ENCODE assay signal across 31 cellular contexts in genomic region chr11:83717551-83717950, GRCh38.
DNase-seq lines count a peak whose midpoint lies in the region; ATAC-seq, FAIRE-seq and TF ChIP-seq lines count a peak whose summit lies in the region.
"Had no signal": no experiment of that assay in that cellular context is flagged by ENCODE, and none has a peak within 500 bp of the region (broad histone marks: within the 10 kb centered on the region; RNA-seq: fewer than 3 reads in every experiment).

No MANE protein-coding gene starts in this region.

- peak overlapping the region; percentile 47 for H3K9ac ChIP-seq in KMS-11
- no peak overlapping the region for H3K9ac ChIP-seq in K562 (ENCODE audit: insufficient read depth in 1 of 2, low read depth in 2 of 2, low read length in 2 of 2)
- no peak overlapping the region for H3K9ac ChIP-seq in mesendoderm (ENCODE audit: low read length)
- H3K9ac ChIP-seq in Karpas-422 (ENCODE audit: low read length) = no peak overlapping the region
- H3K9ac ChIP-seq: SK-N-SH had no signal

- intact Hi-C loops in K562 (cut with micrococcal nuclease) = no loop called here

- H3K4ac ChIP-seq in mesendoderm (ENCODE audit: low read depth, low read length) = no peak overlapping the region

- H3K27me3 ChIP-seq in KMS-11 (ENCODE audit: insufficient read depth, low read depth) = no peaks in the 10 kb centered on the region
- H3K27me3 ChIP-seq in K562 (ENCODE audit: control insufficient read depth in 2 of 2, insufficient read depth in 2 of 2, low read length in 2 of 2) = no peaks in the 10 kb centered on the region
- no peaks in the 10 kb centered on the region for H3K27me3 ChIP-seq in mesendoderm (ENCODE audit: insufficient read depth, low read length, poor library complexity)
- H3K27me3 ChIP-seq in Karpas-422 (ENCODE audit: low read length) = no peaks in the 10 kb centered on the region
- H3K27me3 ChIP-seq: neutrophil, testis, vagina had no signal

- H3K4me3 ChIP-seq in KMS-11 (IDR thresholded peaks at IDR 0.05; ENCODE audit: insufficient read depth, low read depth, low read length) (no peak overlapping the region), K562 (no peak overlapping the region), mesendoderm (ENCODE audit: low read length) (no peak overlapping the region), Karpas-422 (ENCODE audit: low read length) (no peak overlapping the region)
- H3K4me3 ChIP-seq: lower lobe of right lung, testis, vagina had no signal

- peak overlapping the region; percentile 4 for H3K18ac ChIP-seq in mesendoderm (ENCODE audit: low read length)

- BruUV-seq in K562 (replicated peaks; lab: Mats Ljungman, UMichigan) = no TSS peak

- H2AFZ ChIP-seq in KMS-11 (ENCODE audit: low read depth) (peak overlapping the region; percentile 15), K562 (ENCODE audit: low read depth, low read length) (no peak overlapping the region), Karpas-422 (ENCODE audit: low read length) (no peak overlapping the region)

- H4K8ac ChIP-seq in mesendoderm (ENCODE audit: low read depth, low read length) = no peak overlapping the region

- WGBS in K562 (ENCODE audit: insufficient coverage, low coverage, missing lambda C conversion rate) = 0% methylated on average over 3 of the region's 3 CpGs
- no CpG with 5 or more reads among the region's 3 CpGs for WGBS in mesendoderm (ENCODE audit: extremely low coverage, insufficient coverage, low lambda C conversion rate)

- no peak for TF ChIP-seq EP300 in K562 (IDR thresholded peaks at IDR 0.05; ENCODE audit: low read length)

- peak; percentile 62 for DNase-seq in ELF-1 (ENCODE audit: low read depth, low spot score)
- no peak for DNase-seq in K562 (ENCODE audit: extremely low read depth in 1 of 4, low spot score in 3 of 4)
- DNase-seq in mesendoderm = peak; percentile 59
- DNase-seq in Karpas-422 = no peak
- DNase-seq: activated CD4-positive, alpha-beta T cell treated with anti-CD3 and anti-CD28 coated beads, Interleukin-2, amount 50 U/mL, for 4 hours; activated CD8-positive, alpha-beta memory T cell treated with anti-CD3 and anti-CD28 coated beads, Interleukin-2, amount 50 U/mL, for 4 hours; activated naive CD8-positive, alpha-beta T cell treated with anti-CD3 and anti-CD28 coated beads for 36 hours; CD4-positive, alpha-beta T cell; effector CD8-positive, alpha-beta T cell; erythroblast; foreskin melanocyte; GDM1; hippocampal formation; lower lobe of right lung; MV-4-11; NCI-H187; NCI-H345; NK-92 treated with Interleukin-12 subunit alpha and Interleukin-12 subunit beta, amount 100 ng/mL, for 24 hours; SK-N-SH; small intestine; stimulated activated naive B cell treated with anti-CD40 and anti-IgM and Interleukin-4, amounts not matched to agents 10 μg/mL and 1 μg/mL and 100 μg/mL, for 72 hours; testis had no signal

- no peak overlapping the region for H2AK5ac ChIP-seq in mesendoderm (ENCODE audit: low read length)

- no peak for FAIRE-seq in K562 (lab: Jason Lieb, UNC)
- FAIRE-seq: islet of Langerhans, RCC 7860, small intestine had no signal

- CTCF ChIA-PET in K562 (lab: Yijun Ruan, JAX; ENCODE audit: low intra/inter-chr PET ratio) = no interaction called here

- H3K79me2 ChIP-seq in KMS-11 (ENCODE audit: insufficient read depth, low read depth) (no peaks in the 10 kb centered on the region), K562 (ENCODE audit: control insufficient read depth, insufficient read depth, low read length) (no peaks in the 10 kb centered on the region), mesendoderm (ENCODE audit: control insufficient read depth, insufficient read depth, low read length) (no peaks in the 10 kb centered on the region), Karpas-422 (ENCODE audit: low read length) (no peaks in the 10 kb centered on the region)

- H3K9me3 ChIP-seq in K562 (replicated peaks; ENCODE audit: control insufficient read depth, insufficient read depth, low read depth, low read length) (no peaks in the 10 kb centered on the region), Karpas-422 (ENCODE audit: low read length) (no peaks in the 10 kb centered on the region)
- H3K9me3 ChIP-seq: neutrophil, SK-N-SH, testis, vagina had no signal

- ATAC-seq in K562 = peak; percentile 40; the same call in 2 of the 3 replicates
- no peak for ATAC-seq in HG03025 (IDR thresholded peaks at IDR 0.05; ENCODE audit: low FRiP score, unreplicated experiment)
- ATAC-seq in HG03439 (IDR thresholded peaks at IDR 0.05; ENCODE audit: unreplicated experiment) = no peak
- ATAC-seq: lower lobe of right lung; stimulated activated naive B cell treated with anti-CD40 and anti-IgM and Interleukin-4, amounts not matched to agents 10 μg/mL and 1 μg/mL and 100 μg/mL, for 72 hours had no signal

- POLR2A ChIA-PET in K562 (lab: Yijun Ruan, JAX) = no interaction called here

- no peak overlapping the region for H2BK5ac ChIP-seq in mesendoderm (ENCODE audit: low read length)

- no peak overlapping the region for H3K23ac ChIP-seq in mesendoderm (ENCODE audit: low read length)

- peaks cover 49% of the 10 kb centered on the region for H3K4me1 ChIP-seq in KMS-11 (ENCODE audit: low read depth, poor library complexity, severe bottlenecking)
- H3K4me1 ChIP-seq in K562 (replicated peaks in 1 of 2; ENCODE audit: control insufficient read depth in 2 of 2, insufficient read depth in 2 of 2, low read length in 2 of 2) = no peaks in the 10 kb centered on the region
- H3K4me1 ChIP-seq in mesendoderm (ENCODE audit: control insufficient read depth, low read depth, low read length) = peaks cover 6% of the 10 kb centered on the region
- no peaks in the 10 kb centered on the region for H3K4me1 ChIP-seq in Karpas-422 (ENCODE audit: low read length)
- H3K4me1 ChIP-seq: lower lobe of right lung, testis had no signal

- H3K9me2 ChIP-seq in Karpas-422 (replicated peaks; ENCODE audit: insufficient read depth, low read length) = no peaks in the 10 kb centered on the region
- H3K9me2 ChIP-seq: SK-N-SH had no signal

- no peak for TF ChIP-seq POLR2A in K562 (conservative IDR thresholded peaks at IDR 0.05)

- peak overlapping the region; percentile 81 for H3K27ac ChIP-seq in KMS-11
- H3K27ac ChIP-seq in K562 (ENCODE audit: extremely low read depth, low read depth, low read length) = no peak overlapping the region
- H3K27ac ChIP-seq in mesendoderm (ENCODE audit: low read depth, low read length) = no peak overlapping the region
- no peak overlapping the region for H3K27ac ChIP-seq in Karpas-422 (ENCODE audit: low read length)
- H3K27ac ChIP-seq: HL-60, lower lobe of right lung, neutrophil, testis, vagina, VCaP had no signal

- no peak overlapping the region for H2BK120ac ChIP-seq in mesendoderm (ENCODE audit: low read depth, low read length)

- peak overlapping the region; percentile 11 for H3K56ac ChIP-seq in mesendoderm (ENCODE audit: low read length)

- no peak for TF ChIP-seq RAD21 in K562 (CRISPR knock-in tag; conservative IDR thresholded peaks at IDR 0.05 in 1 of 2, IDR thresholded peaks at IDR 0.05 in 1 of 2)

- no peaks in the 10 kb centered on the region for H4K20me1 ChIP-seq in KMS-11 (ENCODE audit: insufficient read depth)
- no peaks in the 10 kb centered on the region for H4K20me1 ChIP-seq in K562 (replicated peaks; ENCODE audit: control insufficient read depth, insufficient read depth, low read length)
- H4K20me1 ChIP-seq in Karpas-422 (ENCODE audit: insufficient read depth, low read depth, low read length) = no peaks in the 10 kb centered on the region

- in situ Hi-C loops in K562 (cut with MboI) = no loop called here

- H3K36me3 ChIP-seq in KMS-11 (ENCODE audit: insufficient read depth) = no peaks in the 10 kb centered on the region
- H3K36me3 ChIP-seq in K562 (ENCODE audit: control insufficient read depth, insufficient read depth, low read length) = no peaks in the 10 kb centered on the region
- H3K36me3 ChIP-seq in mesendoderm (ENCODE audit: control insufficient read depth, insufficient read depth, low read length) = no peaks in the 10 kb centered on the region
- H3K36me3 ChIP-seq in Karpas-422 (ENCODE audit: insufficient read depth, low read length) = no peaks in the 10 kb centered on the region
- H3K36me3 ChIP-seq: lower lobe of right lung, neutrophil, vagina had no signal

- H3K9me1 ChIP-seq in K562 (ENCODE audit: control insufficient read depth, insufficient read depth, low read length) = no peaks in the 10 kb centered on the region

- no peak overlapping the region for H4K5ac ChIP-seq in mesendoderm (ENCODE audit: low read length)

- peaks cover 2% of the 10 kb centered on the region for H3K79me1 ChIP-seq in mesendoderm (ENCODE audit: low read length)

- H3K4me2 ChIP-seq in KMS-11 (peak overlapping the region; percentile 45), K562 (ENCODE audit: insufficient read depth, low read length) (no peak overlapping the region), mesendoderm (ENCODE audit: low read length) (no peak overlapping the region), Karpas-422 (ENCODE audit: low read depth, low read length, poor library complexity, severe bottlenecking) (no peak overlapping the region)
- H3K4me2 ChIP-seq: SK-N-SH had no signal

- TF ChIP-seq CTCF in KMS-11 (conservative IDR thresholded peaks at IDR 0.05; ENCODE audit: low read depth, low read length) (no peak), K562 (IDR thresholded peaks at IDR 0.05 in 2 of 3, conservative IDR thresholded peaks at IDR 0.05 in 1 of 3; ENCODE audit: insufficient read depth in 2 of 3, low read depth in 1 of 3, low read length in 3 of 3) (no peak)

- H2BK15ac ChIP-seq in mesendoderm (replicated peaks; ENCODE audit: low read depth) = peak overlapping the region; percentile 37

TF ChIP-seq in K562, 482 proteins besides CTCF, POLR2A, EP300 and RAD21 (continues in another document):
- no peak for TF ChIP-seq CC2D1A (IDR thresholded peaks at IDR 0.05)

Comparison
In these comparisons a context has a peak if more than half of its experiments do, and no peak if none do; other contexts are left out.
1. DNase-seq: peak in ELF-1 (single experiment) and mesendoderm (single experiment); none in K562 (0 of 4) and Karpas-422 (single experiment).